Comparison of ENCODE assay signal across 2 cellular contexts in the genomic region with DNA sequence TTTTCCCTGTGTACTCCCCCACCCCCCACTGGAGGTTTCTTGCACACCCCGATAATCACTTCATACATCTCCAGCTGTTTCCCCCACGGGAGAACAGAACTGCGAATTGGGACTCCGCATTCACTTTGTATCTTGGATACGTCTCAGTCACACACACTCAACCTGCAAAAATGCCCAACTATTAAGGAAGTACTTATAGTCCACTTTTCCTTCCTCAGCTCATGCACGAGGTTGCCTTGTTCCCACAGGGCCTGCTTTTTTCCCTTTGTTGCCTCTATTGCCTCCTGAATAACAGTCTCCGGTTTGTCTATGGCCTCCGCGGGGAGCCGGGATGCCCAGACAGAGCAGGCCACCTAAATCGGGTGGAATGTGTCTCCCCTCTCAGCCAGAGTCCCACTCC.
TF ChIP-seq lines count a peak whose summit lies in the region.

No MANE protein-coding gene starts in this region.

TF ChIP-seq in HepG2, 621 proteins besides CTCF, POLR2A, EP300 and RAD21 (continued from another document):
- TF ChIP-seq IKZF5 (CRISPR knock-in tag; IDR thresholded peaks at IDR 0.05): no peak
- TF ChIP-seq HOXA7 (CRISPR knock-in tag; IDR thresholded peaks at IDR 0.05): no peak
- TF ChIP-seq, protein P1, sequence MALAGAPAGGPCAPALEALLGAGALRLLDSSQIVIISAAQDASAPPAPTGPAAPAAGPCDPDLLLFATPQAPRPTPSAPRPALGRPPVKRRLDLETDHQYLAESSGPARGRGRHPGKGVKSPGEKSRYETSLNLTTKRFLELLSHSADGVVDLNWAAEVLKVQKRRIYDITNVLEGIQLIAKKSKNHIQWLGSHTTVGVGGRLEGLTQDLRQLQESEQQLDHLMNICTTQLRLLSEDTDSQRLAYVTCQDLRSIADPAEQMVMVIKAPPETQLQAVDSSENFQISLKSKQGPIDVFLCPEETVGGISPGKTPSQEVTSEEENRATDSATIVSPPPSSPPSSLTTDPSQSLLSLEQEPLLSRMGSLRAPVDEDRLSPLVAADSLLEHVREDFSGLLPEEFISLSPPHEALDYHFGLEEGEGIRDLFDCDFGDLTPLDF (CRISPR knock-in tag; IDR thresholded peaks at IDR 0.05): no peak
- TF ChIP-seq SMAD1 (CRISPR knock-in tag; IDR thresholded peaks at IDR 0.05; ENCODE audit: borderline replicate concordance, low read depth): no peak
- TF ChIP-seq ZSCAN12 (CRISPR knock-in tag; IDR thresholded peaks at IDR 0.05): no peak
- TF ChIP-seq ATF1 (CRISPR knock-in tag; IDR thresholded peaks at IDR 0.05): no peak
- no peak for TF ChIP-seq IRX3 (CRISPR knock-in tag; IDR thresholded peaks at IDR 0.05; ENCODE audit: borderline replicate concordance, low read depth)
- TF ChIP-seq ZNF572 (CRISPR knock-in tag; IDR thresholded peaks at IDR 0.05): no peak
- no peak for TF ChIP-seq KLF6 (CRISPR knock-in tag; IDR thresholded peaks at IDR 0.05)
TF ChIP-seq in HepG2: peak in this region for 0.

TF ChIP-seq in WTC11, 78 proteins besides CTCF, POLR2A, EP300 and RAD21 (continued from another document):
- TF ChIP-seq, protein P2, sequence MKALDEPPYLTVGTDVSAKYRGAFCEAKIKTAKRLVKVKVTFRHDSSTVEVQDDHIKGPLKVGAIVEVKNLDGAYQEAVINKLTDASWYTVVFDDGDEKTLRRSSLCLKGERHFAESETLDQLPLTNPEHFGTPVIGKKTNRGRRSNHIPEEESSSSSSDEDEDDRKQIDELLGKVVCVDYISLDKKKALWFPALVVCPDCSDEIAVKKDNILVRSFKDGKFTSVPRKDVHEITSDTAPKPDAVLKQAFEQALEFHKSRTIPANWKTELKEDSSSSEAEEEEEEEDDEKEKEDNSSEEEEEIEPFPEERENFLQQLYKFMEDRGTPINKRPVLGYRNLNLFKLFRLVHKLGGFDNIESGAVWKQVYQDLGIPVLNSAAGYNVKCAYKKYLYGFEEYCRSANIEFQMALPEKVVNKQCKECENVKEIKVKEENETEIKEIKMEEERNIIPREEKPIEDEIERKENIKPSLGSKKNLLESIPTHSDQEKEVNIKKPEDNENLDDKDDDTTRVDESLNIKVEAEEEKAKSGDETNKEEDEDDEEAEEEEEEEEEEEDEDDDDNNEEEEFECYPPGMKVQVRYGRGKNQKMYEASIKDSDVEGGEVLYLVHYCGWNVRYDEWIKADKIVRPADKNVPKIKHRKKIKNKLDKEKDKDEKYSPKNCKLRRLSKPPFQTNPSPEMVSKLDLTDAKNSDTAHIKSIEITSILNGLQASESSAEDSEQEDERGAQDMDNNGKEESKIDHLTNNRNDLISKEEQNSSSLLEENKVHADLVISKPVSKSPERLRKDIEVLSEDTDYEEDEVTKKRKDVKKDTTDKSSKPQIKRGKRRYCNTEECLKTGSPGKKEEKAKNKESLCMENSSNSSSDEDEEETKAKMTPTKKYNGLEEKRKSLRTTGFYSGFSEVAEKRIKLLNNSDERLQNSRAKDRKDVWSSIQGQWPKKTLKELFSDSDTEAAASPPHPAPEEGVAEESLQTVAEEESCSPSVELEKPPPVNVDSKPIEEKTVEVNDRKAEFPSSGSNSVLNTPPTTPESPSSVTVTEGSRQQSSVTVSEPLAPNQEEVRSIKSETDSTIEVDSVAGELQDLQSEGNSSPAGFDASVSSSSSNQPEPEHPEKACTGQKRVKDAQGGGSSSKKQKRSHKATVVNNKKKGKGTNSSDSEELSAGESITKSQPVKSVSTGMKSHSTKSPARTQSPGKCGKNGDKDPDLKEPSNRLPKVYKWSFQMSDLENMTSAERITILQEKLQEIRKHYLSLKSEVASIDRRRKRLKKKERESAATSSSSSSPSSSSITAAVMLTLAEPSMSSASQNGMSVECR (CRISPR knock-in tag; IDR thresholded peaks at IDR 0.05; ENCODE audit: borderline replicate concordance): no peak
- TF ChIP-seq NFYB (CRISPR knock-in tag; conservative IDR thresholded peaks at IDR 0.05; ENCODE audit: low read depth): no peak
- TF ChIP-seq, protein P3, sequence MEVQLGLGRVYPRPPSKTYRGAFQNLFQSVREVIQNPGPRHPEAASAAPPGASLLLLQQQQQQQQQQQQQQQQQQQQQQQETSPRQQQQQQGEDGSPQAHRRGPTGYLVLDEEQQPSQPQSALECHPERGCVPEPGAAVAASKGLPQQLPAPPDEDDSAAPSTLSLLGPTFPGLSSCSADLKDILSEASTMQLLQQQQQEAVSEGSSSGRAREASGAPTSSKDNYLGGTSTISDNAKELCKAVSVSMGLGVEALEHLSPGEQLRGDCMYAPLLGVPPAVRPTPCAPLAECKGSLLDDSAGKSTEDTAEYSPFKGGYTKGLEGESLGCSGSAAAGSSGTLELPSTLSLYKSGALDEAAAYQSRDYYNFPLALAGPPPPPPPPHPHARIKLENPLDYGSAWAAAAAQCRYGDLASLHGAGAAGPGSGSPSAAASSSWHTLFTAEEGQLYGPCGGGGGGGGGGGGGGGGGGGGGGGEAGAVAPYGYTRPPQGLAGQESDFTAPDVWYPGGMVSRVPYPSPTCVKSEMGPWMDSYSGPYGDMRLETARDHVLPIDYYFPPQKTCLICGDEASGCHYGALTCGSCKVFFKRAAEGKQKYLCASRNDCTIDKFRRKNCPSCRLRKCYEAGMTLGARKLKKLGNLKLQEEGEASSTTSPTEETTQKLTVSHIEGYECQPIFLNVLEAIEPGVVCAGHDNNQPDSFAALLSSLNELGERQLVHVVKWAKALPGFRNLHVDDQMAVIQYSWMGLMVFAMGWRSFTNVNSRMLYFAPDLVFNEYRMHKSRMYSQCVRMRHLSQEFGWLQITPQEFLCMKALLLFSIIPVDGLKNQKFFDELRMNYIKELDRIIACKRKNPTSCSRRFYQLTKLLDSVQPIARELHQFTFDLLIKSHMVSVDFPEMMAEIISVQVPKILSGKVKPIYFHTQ (CRISPR knock-in tag; IDR thresholded peaks at IDR 0.05): no peak
- TF ChIP-seq, protein P4, sequence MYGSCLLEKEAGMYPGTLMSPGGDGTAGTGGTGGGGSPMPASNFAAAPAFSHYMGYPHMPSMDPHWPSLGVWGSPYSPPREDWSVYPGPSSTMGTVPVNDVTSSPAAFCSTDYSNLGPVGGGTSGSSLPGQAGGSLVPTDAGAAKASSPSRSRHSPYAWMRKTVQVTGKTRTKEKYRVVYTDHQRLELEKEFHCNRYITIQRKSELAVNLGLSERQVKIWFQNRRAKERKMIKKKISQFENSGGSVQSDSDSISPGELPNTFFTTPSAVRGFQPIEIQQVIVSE (CRISPR knock-in tag; IDR thresholded peaks at IDR 0.05; ENCODE audit: borderline replicate concordance): no peak
- no peak for TF ChIP-seq GTF2I (CRISPR knock-in tag; conservative IDR thresholded peaks at IDR 0.05)
- no peak for TF ChIP-seq RELA (CRISPR knock-in tag; IDR thresholded peaks at IDR 0.05; ENCODE audit: borderline replicate concordance)
- TF ChIP-seq NR2C2 (CRISPR knock-in tag; IDR thresholded peaks at IDR 0.05): no peak
- TF ChIP-seq ZNF317 (CRISPR knock-in tag; IDR thresholded peaks at IDR 0.05; ENCODE audit: borderline replicate concordance, low read depth): no peak
- no peak for TF ChIP-seq ZNF532 (CRISPR knock-in tag; IDR thresholded peaks at IDR 0.05; ENCODE audit: borderline replicate concordance)
- no peak for TF ChIP-seq ZNF263 (CRISPR knock-in tag; IDR thresholded peaks at IDR 0.05; ENCODE audit: low read depth)
- no peak for TF ChIP-seq ZNF232 (CRISPR knock-in tag; IDR thresholded peaks at IDR 0.05)
- TF ChIP-seq, protein P1 (CRISPR knock-in tag; IDR thresholded peaks at IDR 0.05): no peak
